2 cellular contexts compared by ENCODE assay signal in the genomic region with DNA sequence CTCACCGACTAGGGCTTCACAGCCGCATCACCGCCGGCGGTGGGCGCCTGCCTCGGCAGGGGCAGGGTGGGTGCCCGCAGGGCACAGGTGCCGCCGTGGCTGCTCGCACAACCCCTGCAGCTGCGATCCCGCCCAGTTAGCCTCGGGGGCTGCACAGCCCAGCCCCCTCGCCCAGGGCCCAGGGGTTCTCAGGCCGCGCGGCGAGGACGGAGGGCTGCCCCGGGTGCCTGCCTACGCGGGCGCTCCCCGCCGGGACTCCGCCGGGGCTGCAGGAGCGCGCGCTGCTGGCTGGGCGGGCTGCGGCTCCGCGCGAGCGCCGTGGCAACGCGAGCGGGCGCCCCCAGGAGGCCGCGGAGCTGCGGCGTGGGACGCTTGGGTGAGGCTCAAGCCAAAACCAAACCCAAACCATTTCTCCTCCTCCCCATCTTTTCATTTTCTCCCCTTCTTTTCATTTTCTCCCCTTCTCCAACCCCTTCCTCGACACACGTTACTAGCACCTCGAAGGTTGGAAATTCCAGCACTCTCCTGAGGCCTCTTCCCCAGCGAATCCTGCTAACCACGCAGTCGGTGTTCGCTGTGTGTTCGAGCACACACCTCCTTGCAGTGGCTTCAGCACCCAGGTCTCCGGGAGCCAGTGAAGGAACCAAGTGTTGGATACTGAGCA.
TF ChIP-seq lines count a peak whose summit lies in the region.

A gene with protein sequence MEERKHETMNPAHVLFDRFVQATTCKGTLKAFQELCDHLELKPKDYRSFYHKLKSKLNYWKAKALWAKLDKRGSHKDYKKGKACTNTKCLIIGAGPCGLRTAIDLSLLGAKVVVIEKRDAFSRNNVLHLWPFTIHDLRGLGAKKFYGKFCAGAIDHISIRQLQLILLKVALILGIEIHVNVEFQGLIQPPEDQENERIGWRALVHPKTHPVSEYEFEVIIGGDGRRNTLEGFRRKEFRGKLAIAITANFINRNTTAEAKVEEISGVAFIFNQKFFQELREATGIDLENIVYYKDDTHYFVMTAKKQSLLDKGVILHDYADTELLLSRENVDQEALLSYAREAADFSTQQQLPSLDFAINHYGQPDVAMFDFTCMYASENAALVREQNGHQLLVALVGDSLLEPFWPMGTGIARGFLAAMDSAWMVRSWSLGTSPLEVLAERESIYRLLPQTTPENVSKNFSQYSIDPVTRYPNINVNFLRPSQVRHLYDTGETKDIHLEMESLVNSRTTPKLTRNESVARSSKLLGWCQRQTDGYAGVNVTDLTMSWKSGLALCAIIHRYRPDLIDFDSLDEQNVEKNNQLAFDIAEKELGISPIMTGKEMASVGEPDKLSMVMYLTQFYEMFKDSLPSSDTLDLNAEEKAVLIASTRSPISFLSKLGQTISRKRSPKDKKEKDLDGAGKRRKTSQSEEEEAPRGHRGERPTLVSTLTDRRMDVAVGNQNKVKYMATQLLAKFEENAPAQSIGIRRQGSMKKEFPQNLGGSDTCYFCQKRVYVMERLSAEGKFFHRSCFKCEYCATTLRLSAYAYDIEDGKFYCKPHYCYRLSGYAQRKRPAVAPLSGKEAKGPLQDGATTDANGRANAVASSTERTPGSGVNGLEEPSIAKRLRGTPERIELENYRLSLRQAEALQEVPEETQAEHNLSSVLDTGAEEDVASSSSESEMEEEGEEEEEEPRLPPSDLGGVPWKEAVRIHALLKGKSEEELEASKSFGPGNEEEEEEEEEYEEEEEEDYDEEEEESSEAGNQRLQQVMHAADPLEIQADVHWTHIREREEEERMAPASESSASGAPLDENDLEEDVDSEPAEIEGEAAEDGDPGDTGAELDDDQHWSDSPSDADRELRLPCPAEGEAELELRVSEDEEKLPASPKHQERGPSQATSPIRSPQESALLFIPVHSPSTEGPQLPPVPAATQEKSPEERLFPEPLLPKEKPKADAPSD (N-terminal part only) (minus strand): TSS at position 286 of the 664 bp plus-strand sequence. CDS start 117,749 bp downstream, outside the sequence.

TF ChIP-seq in HEK293, 187 proteins besides CTCF, POLR2A, EP300 and RAD21 (continues in another document):
- TF ChIP-seq, protein P1, sequence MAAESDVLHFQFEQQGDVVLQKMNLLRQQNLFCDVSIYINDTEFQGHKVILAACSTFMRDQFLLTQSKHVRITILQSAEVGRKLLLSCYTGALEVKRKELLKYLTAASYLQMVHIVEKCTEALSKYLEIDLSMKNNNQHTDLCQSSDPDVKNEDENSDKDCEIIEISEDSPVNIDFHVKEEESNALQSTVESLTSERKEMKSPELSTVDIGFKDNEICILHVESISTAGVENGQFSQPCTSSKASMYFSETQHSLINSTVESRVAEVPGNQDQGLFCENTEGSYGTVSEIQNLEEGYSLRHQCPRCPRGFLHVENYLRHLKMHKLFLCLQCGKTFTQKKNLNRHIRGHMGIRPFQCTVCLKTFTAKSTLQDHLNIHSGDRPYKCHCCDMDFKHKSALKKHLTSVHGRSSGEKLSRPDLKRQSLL (tag by site-specific recombination; IDR thresholded peaks at IDR 0.05), result no peak
- TF ChIP-seq, protein P2, sequence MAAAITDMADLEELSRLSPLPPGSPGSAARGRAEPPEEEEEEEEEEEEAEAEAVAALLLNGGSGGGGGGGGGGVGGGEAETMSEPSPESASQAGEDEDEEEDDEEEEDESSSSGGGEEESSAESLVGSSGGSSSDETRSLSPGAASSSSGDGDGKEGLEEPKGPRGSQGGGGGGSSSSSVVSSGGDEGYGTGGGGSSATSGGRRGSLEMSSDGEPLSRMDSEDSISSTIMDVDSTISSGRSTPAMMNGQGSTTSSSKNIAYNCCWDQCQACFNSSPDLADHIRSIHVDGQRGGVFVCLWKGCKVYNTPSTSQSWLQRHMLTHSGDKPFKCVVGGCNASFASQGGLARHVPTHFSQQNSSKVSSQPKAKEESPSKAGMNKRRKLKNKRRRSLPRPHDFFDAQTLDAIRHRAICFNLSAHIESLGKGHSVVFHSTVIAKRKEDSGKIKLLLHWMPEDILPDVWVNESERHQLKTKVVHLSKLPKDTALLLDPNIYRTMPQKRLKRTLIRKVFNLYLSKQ (tag by site-specific recombination; IDR thresholded peaks at IDR 0.05; ENCODE audit: borderline replicate concordance), result no peak
- no peak for TF ChIP-seq ZNF311 (tag by site-specific recombination; IDR thresholded peaks at IDR 0.05; ENCODE audit: borderline replicate concordance)
- TF ChIP-seq ZNF350 (tag by site-specific recombination; IDR thresholded peaks at IDR 0.05), result no peak
- no peak for TF ChIP-seq ZNF266 (tag by site-specific recombination; IDR thresholded peaks at IDR 0.05; ENCODE audit: low read depth)
- TF ChIP-seq PRDM1 (tag by site-specific recombination; IDR thresholded peaks at IDR 0.05), result peak; percentile 78
- no peak for TF ChIP-seq KLF10 (tag by site-specific recombination; IDR thresholded peaks at IDR 0.05)
- TF ChIP-seq ZBTB17 (tag by site-specific recombination; IDR thresholded peaks at IDR 0.05), result peak; percentile 38; the same call in 1 of the 2 replicates
- TF ChIP-seq ZIC2 (tag by site-specific recombination; IDR thresholded peaks at IDR 0.05), result peak; percentile 70
- TF ChIP-seq ZNF391 (tag by site-specific recombination; IDR thresholded peaks at IDR 0.05; ENCODE audit: borderline replicate concordance, low read depth), result no peak
- peak; percentile 53; the same call in 1 of the 2 replicates for TF ChIP-seq ZBTB7A (tag by site-specific recombination; IDR thresholded peaks at IDR 0.05; ENCODE audit: low read depth)
- TF ChIP-seq ZSCAN16 (tag by site-specific recombination; IDR thresholded peaks at IDR 0.05), result no peak
- TF ChIP-seq ZNF292 (tag by site-specific recombination; IDR thresholded peaks at IDR 0.05; ENCODE audit: borderline replicate concordance, low read depth), result no peak
- peak; percentile 58; the same call in 1 of the 2 replicates for TF ChIP-seq ZNF561 (tag by site-specific recombination; IDR thresholded peaks at IDR 0.05; ENCODE audit: borderline replicate concordance)
- TF ChIP-seq, protein P3, sequence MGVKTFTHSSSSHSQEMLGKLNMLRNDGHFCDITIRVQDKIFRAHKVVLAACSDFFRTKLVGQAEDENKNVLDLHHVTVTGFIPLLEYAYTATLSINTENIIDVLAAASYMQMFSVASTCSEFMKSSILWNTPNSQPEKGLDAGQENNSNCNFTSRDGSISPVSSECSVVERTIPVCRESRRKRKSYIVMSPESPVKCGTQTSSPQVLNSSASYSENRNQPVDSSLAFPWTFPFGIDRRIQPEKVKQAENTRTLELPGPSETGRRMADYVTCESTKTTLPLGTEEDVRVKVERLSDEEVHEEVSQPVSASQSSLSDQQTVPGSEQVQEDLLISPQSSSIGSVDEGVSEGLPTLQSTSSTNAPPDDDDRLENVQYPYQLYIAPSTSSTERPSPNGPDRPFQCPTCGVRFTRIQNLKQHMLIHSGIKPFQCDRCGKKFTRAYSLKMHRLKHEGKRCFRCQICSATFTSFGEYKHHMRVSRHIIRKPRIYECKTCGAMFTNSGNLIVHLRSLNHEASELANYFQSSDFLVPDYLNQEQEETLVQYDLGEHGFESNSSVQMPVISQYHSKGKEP (tag by site-specific recombination; IDR thresholded peaks at IDR 0.05), result peak; percentile 48
- no peak for TF ChIP-seq ZNF133 (tag by site-specific recombination; IDR thresholded peaks at IDR 0.05)
- peak; percentile 47; the same call in 1 of the 2 replicates for TF ChIP-seq ZFHX2 (tag by site-specific recombination; conservative IDR thresholded peaks at IDR 0.05)
- TF ChIP-seq, protein P4, sequence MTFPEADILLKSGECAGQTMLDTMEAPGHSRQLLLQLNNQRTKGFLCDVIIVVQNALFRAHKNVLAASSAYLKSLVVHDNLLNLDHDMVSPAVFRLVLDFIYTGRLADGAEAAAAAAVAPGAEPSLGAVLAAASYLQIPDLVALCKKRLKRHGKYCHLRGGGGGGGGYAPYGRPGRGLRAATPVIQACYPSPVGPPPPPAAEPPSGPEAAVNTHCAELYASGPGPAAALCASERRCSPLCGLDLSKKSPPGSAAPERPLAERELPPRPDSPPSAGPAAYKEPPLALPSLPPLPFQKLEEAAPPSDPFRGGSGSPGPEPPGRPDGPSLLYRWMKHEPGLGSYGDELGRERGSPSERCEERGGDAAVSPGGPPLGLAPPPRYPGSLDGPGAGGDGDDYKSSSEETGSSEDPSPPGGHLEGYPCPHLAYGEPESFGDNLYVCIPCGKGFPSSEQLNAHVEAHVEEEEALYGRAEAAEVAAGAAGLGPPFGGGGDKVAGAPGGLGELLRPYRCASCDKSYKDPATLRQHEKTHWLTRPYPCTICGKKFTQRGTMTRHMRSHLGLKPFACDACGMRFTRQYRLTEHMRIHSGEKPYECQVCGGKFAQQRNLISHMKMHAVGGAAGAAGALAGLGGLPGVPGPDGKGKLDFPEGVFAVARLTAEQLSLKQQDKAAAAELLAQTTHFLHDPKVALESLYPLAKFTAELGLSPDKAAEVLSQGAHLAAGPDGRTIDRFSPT (tag by site-specific recombination; IDR thresholded peaks at IDR 0.05), result peak; percentile 84
- TF ChIP-seq ZNF792 (tag by site-specific recombination; IDR thresholded peaks at IDR 0.05), result no peak

TF ChIP-seq in endothelial cell of umbilical vein, 7 proteins besides CTCF, POLR2A, EP300 and RAD21:
- peak; percentile 25 for TF ChIP-seq POLR2AphosphoS5 (IDR thresholded peaks at IDR 0.05; ENCODE audit: insufficient read depth, low read depth, low read length)
- no peak for TF ChIP-seq MYC (IDR thresholded peaks at IDR 0.05; ENCODE audit: low read depth, low read length)
